Comparison of ENCODE assay signal across 8 cellular contexts in genomic region chr1:32179443-32180185, GRCh38. TPM values are rescaled to one million over a fixed set of nuclear protein-coding genes. Genes with fewer than 3 reads are reported as not detected.
DNase-seq lines count a peak whose midpoint lies in the region; TF ChIP-seq lines count a peak whose summit lies in the region.

TXLNA (plus strand) TSS chr1:32179675; CDS start chr1:32180346, 671 bp downstream.

- H3K36me3 ChIP-seq in SK-N-SH (replicated peaks in 1 of 2; ENCODE audit: control insufficient read depth in 1 of 2, insufficient read depth in 2 of 2, low read length in 1 of 2) (peaks cover 22 to 35% of the 10 kb centered on the region in 2 experiments), osteoblast (ENCODE audit: insufficient read depth, low read length) (peaks cover 24% of the 10 kb centered on the region), testis (ENCODE audit: low read depth, missing control alignments) (no peaks in the 10 kb centered on the region)

- no peak for TF ChIP-seq RAD21 in SK-N-SH (IDR thresholded peaks at IDR 0.05; ENCODE audit: low read length)

- H4K20me1 ChIP-seq in SK-N-SH (ENCODE audit: insufficient read depth) (peaks cover 12% of the 10 kb centered on the region; the same call in 1 of the 2 replicates), osteoblast (ENCODE audit: insufficient read depth, low read length) (peaks cover 29% of the 10 kb centered on the region)

- peak within 1 kb of the TSS; percentile 90 to 96 for H3K27ac ChIP-seq in SK-N-SH (ENCODE audit: low read depth in 2 of 2, low read length in 1 of 2)
- H3K27ac ChIP-seq in osteoblast (ENCODE audit: low read depth, low read length), result peak within 1 kb of the TSS; percentile 97
- H3K27ac ChIP-seq in testis, result peak within 1 kb of the TSS; percentile 92 to 96

- H3K4me1 ChIP-seq in SK-N-SH (ENCODE audit: control insufficient read depth in 1 of 2, insufficient read depth in 2 of 2, low read depth in 1 of 2, low read length in 1 of 2), result peaks cover 18 to 25% of the 10 kb centered on the region in 2 experiments; a peak in 3 of 4 replicates
- peaks cover 24% of the 10 kb centered on the region for H3K4me1 ChIP-seq in osteoblast (ENCODE audit: insufficient read depth, low read length)
- H3K4me1 ChIP-seq in testis, result peaks cover 26% of the 10 kb centered on the region

- WGBS in SK-N-SH (ENCODE audit: low lambda C conversion rate), result 2% methylated on average over 17 of the region's 79 CpGs
- WGBS in testis, 2 donors, result 0 to 1% methylated on average over 8 to 42 of the region's 79 CpGs

- POLR2A ChIA-PET in SK-N-SH (lab: Yijun Ruan, JAX), result interaction anchor here (0.7 to 3.4 kb wide), 10 partner anchors 17 to 1241 kb away, joined by 3 to 19 read pairs (median 5); partner anchors contain the start of genes CCDC28B, IQCC, KPNA6 and MARCKSL1

- no peak for TF ChIP-seq EP300 in SK-N-SH (IDR thresholded peaks at IDR 0.05; ENCODE audit: borderline replicate concordance in 1 of 2, low read depth in 1 of 2, low read length in 1 of 2)

- peak within 1 kb of the TSS; percentile 97 for H3K4me2 ChIP-seq in SK-N-SH
- peak within 1 kb of the TSS; percentile 97 for H3K4me2 ChIP-seq in osteoblast (ENCODE audit: insufficient read depth, low read length)

- TF ChIP-seq POLR2A in NB4 (IDR thresholded peaks at IDR 0.05; ENCODE audit: extremely low read depth, insufficient read length), result peak; percentile 92
- peak; percentile 12 for TF ChIP-seq POLR2A in testis (IDR thresholded peaks at IDR 0.05)

- H3K4me3 ChIP-seq in HFF-Myc (replicated peaks; ENCODE audit: low read depth, low read length) (peak within 1 kb of the TSS; percentile 86), NB4 (ENCODE audit: low read depth, low read length) (peak within 1 kb of the TSS; percentile 91), SK-N-SH (ENCODE audit: low read depth in 2 of 2, low read length in 1 of 2) (peak within 1 kb of the TSS; percentile 65 to 82), osteoblast (ENCODE audit: insufficient read depth, low read length) (peak within 1 kb of the TSS; percentile 89), testis (peak within 1 kb of the TSS; percentile 65 to 66)

- H3K79me2 ChIP-seq in SK-N-SH (ENCODE audit: insufficient read depth), result peaks cover 44% of the 10 kb centered on the region
- peaks cover 43% of the 10 kb centered on the region for H3K79me2 ChIP-seq in osteoblast (ENCODE audit: insufficient read depth, low read length)

- H3K9ac ChIP-seq in SK-N-SH, result peak within 1 kb of the TSS; percentile 98

- H3K9me3 ChIP-seq in SK-N-SH (no peaks in the 10 kb centered on the region), osteoblast (ENCODE audit: low read depth, low read length) (no peaks in the 10 kb centered on the region), testis (no peaks in the 10 kb centered on the region)

- no peaks in the 10 kb centered on the region for H3K9me2 ChIP-seq in SK-N-SH

- H3K27me3 ChIP-seq in SK-N-SH (ENCODE audit: insufficient read depth), result no peaks in the 10 kb centered on the region
- no peaks in the 10 kb centered on the region for H3K27me3 ChIP-seq in osteoblast (ENCODE audit: insufficient read depth, low read length)
- no peaks in the 10 kb centered on the region for H3K27me3 ChIP-seq in testis

- CTCF ChIA-PET in SK-N-SH (lab: Yijun Ruan, JAX), result interaction anchor here (0.9 to 1.7 kb wide), 4 partner anchors 13 to 72 kb away, joined by 3 read pairs; partner anchors contain the start of gene KPNA6

- TF ChIP-seq CTCF in HFF-Myc (IDR thresholded peaks at IDR 0.05; ENCODE audit: low read depth, low read length, missing control alignments) (peak; percentile 6), NB4 (IDR thresholded peaks at IDR 0.05; ENCODE audit: low read depth, low read length) (no peak), SK-N-SH (IDR thresholded peaks at IDR 0.05) (no peak; the same call in 1 of the 2 replicates), osteoblast (IDR thresholded peaks at IDR 0.05; ENCODE audit: extremely low read depth, low read depth, low read length) (no peak), testis (IDR thresholded peaks at IDR 0.05) (peak in 1 of 3 experiments; percentile 18)

- intact Hi-C loops in testis (cut with DNase I; ENCODE audit: low total_unique reads), result no loop called here

- H2AFZ ChIP-seq in SK-N-SH (ENCODE audit: low read depth) (peak within 1 kb of the TSS; percentile 77), osteoblast (ENCODE audit: low read length) (peak within 1 kb of the TSS; percentile 92)

- peak; percentile 60 for DNase-seq in GM04503 (ENCODE audit: low read depth)
- no peak for DNase-seq in HFF-Myc (ENCODE audit: extremely low read depth, low read depth)
- DNase-seq in NB4 (ENCODE audit: low read depth), result peak; percentile 95
- DNase-seq in SK-N-SH, result peak; percentile 98
- peak; percentile 89 for DNase-seq in activated naive CD4-positive, alpha-beta T cell treated with anti-CD3 and anti-CD28 coated beads, Interleukin-2, amount 50 U/mL, for 16 hours
- DNase-seq in globus pallidus (ENCODE audit: low spot score), result peak; percentile 91
- peak; percentile 99 for DNase-seq in osteoblast (ENCODE audit: insufficient read length, low spot score, missing footprints)
- peak; percentile 94 for DNase-seq in testis

- H3F3A ChIP-seq in SK-N-SH (replicated peaks; ENCODE audit: insufficient read depth), result peaks cover 35% of the 10 kb centered on the region

TF ChIP-seq in SK-N-SH, 30 proteins besides CTCF, POLR2A, EP300 and RAD21 (continues in another document):
- peak; percentile 82 for TF ChIP-seq MAX (IDR thresholded peaks at IDR 0.05; ENCODE audit: low read depth)
- TF ChIP-seq REST (IDR thresholded peaks at IDR 0.05; ENCODE audit: low read depth, low read length), result no peak
- TF ChIP-seq NFIC (IDR thresholded peaks at IDR 0.05; ENCODE audit: borderline replicate concordance), result no peak
- TF ChIP-seq ZBTB33 (IDR thresholded peaks at IDR 0.05; ENCODE audit: borderline replicate concordance, low read depth), result no peak
- no peak; the same call in none of the 2 replicates for TF ChIP-seq TAF1 (IDR thresholded peaks at IDR 0.05; ENCODE audit: borderline replicate concordance, low read depth, low read length)
- TF ChIP-seq RCOR1 (IDR thresholded peaks at IDR 0.05; ENCODE audit: low read length), result no peak
- TF ChIP-seq JUND (IDR thresholded peaks at IDR 0.05), result no peak
- TF ChIP-seq NRF1 (IDR thresholded peaks at IDR 0.05; ENCODE audit: low read depth, low read length), result peak; percentile 70
- TF ChIP-seq SIN3A (IDR thresholded peaks at IDR 0.05; ENCODE audit: borderline replicate concordance, low read depth, low read length), result 0 out of 2 replicates have a peak, but pooled peaks have one; percentile 42
- no peak for TF ChIP-seq GATA2 (CRISPR knock-in tag; IDR thresholded peaks at IDR 0.05)
- no peak for TF ChIP-seq FOXM1 (IDR thresholded peaks at IDR 0.05; ENCODE audit: low read depth)

RNA-seq across cellular contexts. Expression of gene TXLNA, which starts in this region (rescaled TPM):
- polyA plus RNA-seq in SK-N-SH (2012; rRNA removed) (26.4 and 32.7 TPM in 2 replicates), testis (ENCODE audit: insufficient read depth, low read depth, low replicate concordance) (52.6 TPM)
- 22.8 and 28.0 TPM in 2 replicates for polyA plus RNA-seq in SK-N-SH (2012; cell fraction: cytosol; rRNA removed)
- polyA plus RNA-seq in SK-N-SH (2012; cell fraction: nucleus; rRNA removed), result 51.9 and 62.6 TPM in 2 replicates
- total RNA-seq in osteoblast (136 and 140 TPM in 2 replicates), testis (10 to 100 TPM; 67.6 to 69.2 TPM)
